Comparison of ENCODE assay signal across 35 cellular contexts in genomic region chr6:29554764-29555163, GRCh38. TPM values are rescaled to one million over a fixed set of nuclear protein-coding genes. Genes with fewer than 3 reads are reported as not detected.
"Had no signal": no experiment of that assay in that cellular context is flagged by ENCODE, and none has a peak within 500 bp of the region (broad histone marks: within the 10 kb centered on the region; RNA-seq: fewer than 3 reads in every experiment).

No MANE protein-coding gene starts in this region.

- ATAC-seq: activated naive CD8-positive, alpha-beta T cell treated with anti-CD3 and anti-CD28 coated beads, Interleukin-2, amount 50 U/mL, for 24 hours; body of pancreas; esophagus mucosa; foreskin keratinocyte; gastrocnemius medialis; heart right ventricle; T-helper 17 cell had no signal

- H3K36me3 Mint-ChIP-seq: activated naive CD8-positive, alpha-beta T cell treated with anti-CD3 and anti-CD28 coated beads for 36 hours had no signal

- H3K36me3 ChIP-seq: adrenal gland, colonic mucosa, gastrocnemius medialis, heart right ventricle had no signal

- H3K27ac ChIP-seq: adrenal gland, body of pancreas, colonic mucosa, foreskin keratinocyte, gastrocnemius medialis, heart right ventricle had no signal

- H3K4me3 ChIP-seq: adrenal gland, body of pancreas, colonic mucosa, gastrocnemius medialis, heart right ventricle had no signal

- H3K9me3 ChIP-seq: adrenal gland, body of pancreas, colonic mucosa, gastrocnemius medialis, heart right ventricle had no signal

- H3K4me1 ChIP-seq: colonic mucosa, foreskin keratinocyte had no signal

- DNase-seq: activated CD4-positive, alpha-beta memory T cell treated with anti-CD3 and anti-CD28 coated beads, Interleukin-2, amount 10 ng/mL, durations not matched to agents 7 days and 5 days; activated CD4-positive, alpha-beta T cell treated with anti-CD3 and anti-CD28 coated beads for 1 hour; activated CD4-positive, alpha-beta T cell treated with anti-CD3 and anti-CD28 coated beads for 4 hours; activated CD4-positive, alpha-beta T cell treated with anti-CD3 and anti-CD28 coated beads, Interleukin-2, amount 10 ng/mL, durations not matched to agents 7 days and 5 days; activated CD4-positive, alpha-beta T cell treated with anti-CD3 and anti-CD28 coated beads, Interleukin-2, amount 50 U/mL, for 4 hours; activated CD4-positive, CD25-positive, alpha-beta regulatory T cell; activated CD8-positive, alpha-beta memory T cell treated with anti-CD3 and anti-CD28 coated beads, Interleukin-2, amount 50 U/mL, for 48 hours; activated effector memory CD4-positive, alpha-beta T cell treated with Interleukin-2 at 50 U/mL for 16 hours; activated naive CD4-positive, alpha-beta T cell treated with anti-CD3 and anti-CD28 coated beads for 36 hours; activated naive CD8-positive, alpha-beta T cell treated with anti-CD3 and anti-CD28 coated beads for 36 hours; activated naive CD8-positive, alpha-beta T cell treated with anti-CD3 and anti-CD28 coated beads, Interleukin-2, amount 50 U/mL, for 24 hours; activated T-cell treated with anti-CD3 and anti-CD28 coated beads for 4 hours; activated T-cell treated with anti-CD3 and anti-CD28 coated beads, Interleukin-2, amount 50 U/mL, for 24 hours; activated T-cell treated with anti-CD3 and anti-CD28 coated beads, Interleukin-2, amount 50 U/mL, for 72 hours; adrenal gland; amygdala; aorta; body of pancreas; caudate nucleus; cerebellar nuclear complex; colonic mucosa; effector CD8-positive, alpha-beta T cell; foreskin keratinocyte; gastrocnemius medialis; heart right ventricle; T-helper 1 cell; T-helper 17 cell; T1000 had no signal

- H3K4me3 Mint-ChIP-seq: activated CD4-positive, alpha-beta memory T cell treated with anti-CD3 and anti-CD28 coated beads, Interleukin-2, amount 10 ng/mL, durations not matched to agents 7 days and 5 days; activated CD4-positive, alpha-beta T cell treated with anti-CD3 and anti-CD28 coated beads, Interleukin-2, amount 10 ng/mL, durations not matched to agents 7 days and 5 days; activated naive CD8-positive, alpha-beta T cell treated with anti-CD3 and anti-CD28 coated beads, Interleukin-2, amount 50 U/mL, for 24 hours had no signal

- FAIRE-seq: endometrium, endothelial cell of umbilical vein had no signal

- H3K9me3 Mint-ChIP-seq: activated CD4-positive, alpha-beta memory T cell treated with anti-CD3 and anti-CD28 coated beads, Interleukin-2, amount 10 ng/mL, durations not matched to agents 7 days and 5 days; activated naive CD4-positive, alpha-beta T cell treated with anti-CD3 and anti-CD28 coated beads for 36 hours; activated naive CD8-positive, alpha-beta T cell treated with anti-CD3 and anti-CD28 coated beads for 36 hours; activated naive CD8-positive, alpha-beta T cell treated with anti-CD3 and anti-CD28 coated beads, Interleukin-2, amount 50 U/mL, for 24 hours; activated T-cell treated with anti-CD3 and anti-CD28 coated beads, Interleukin-2, amount 50 U/mL, for 24 hours; activated T-cell treated with anti-CD3 and anti-CD28 coated beads, Interleukin-2, amount 50 U/mL, for 72 hours; T-helper 2 cell treated with Interferon-gamma antibody and Interleukin-4, amounts not matched to agents 5 μg/mL and 100 μg/mL, for 36 hours had no signal

- H3K27ac Mint-ChIP-seq: activated CD4-positive, alpha-beta memory T cell treated with anti-CD3 and anti-CD28 coated beads, Interleukin-2, amount 10 ng/mL, durations not matched to agents 7 days and 5 days; activated CD4-positive, alpha-beta T cell treated with anti-CD3 and anti-CD28 coated beads, Interleukin-2, amount 10 ng/mL, durations not matched to agents 7 days and 5 days; activated naive CD4-positive, alpha-beta T cell treated with anti-CD3 and anti-CD28 coated beads for 36 hours; activated naive CD4-positive, alpha-beta T cell treated with anti-CD3 and anti-CD28 coated beads, Interleukin-2, amount 50 U/mL, for 24 hours; activated naive CD8-positive, alpha-beta T cell treated with anti-CD3 and anti-CD28 coated beads for 36 hours; activated naive CD8-positive, alpha-beta T cell treated with anti-CD3 and anti-CD28 coated beads, Interleukin-2, amount 50 U/mL, for 24 hours; activated T-cell treated with anti-CD3 and anti-CD28 coated beads, Interleukin-2, amount 50 U/mL, for 24 hours; activated T-cell treated with anti-CD3 and anti-CD28 coated beads, Interleukin-2, amount 50 U/mL, for 72 hours; T-helper 17 cell; T-helper 2 cell treated with Interferon-gamma antibody and Interleukin-4, amounts not matched to agents 5 μg/mL and 100 μg/mL, for 36 hours had no signal

RNA-seq across cellular contexts. Expression of gene UBD, which starts 4.8 kb away (rescaled TPM):
- total RNA-seq: foreskin keratinocyte, T-helper 17 cell had no signal
- polyA plus RNA-seq: foreskin keratinocyte had no signal

RNA-seq across cellular contexts. Expression of gene OR2H2, which starts 30.2 kb away (rescaled TPM):
- total RNA-seq: activated CD4-positive, alpha-beta memory T cell treated with anti-CD3 and anti-CD28 coated beads, Interleukin-2, amount 10 ng/mL, durations not matched to agents 7 days and 5 days; activated CD4-positive, alpha-beta T cell treated with anti-CD3 and anti-CD28 coated beads, Interleukin-2, amount 10 ng/mL, durations not matched to agents 7 days and 5 days; activated naive CD4-positive, alpha-beta T cell treated with anti-CD3 and anti-CD28 coated beads for 36 hours; activated naive CD8-positive, alpha-beta T cell treated with anti-CD3 and anti-CD28 coated beads for 36 hours; activated T-cell treated with anti-CD3 and anti-CD28 coated beads, Interleukin-2, amount 50 U/mL, for 72 hours; adrenal gland; aorta; body of pancreas; colonic mucosa; dermis microvascular lymphatic vessel endothelial cell; endothelial cell of umbilical vein; epithelial cell of proximal tubule; esophagus mucosa; foreskin keratinocyte; gastrocnemius medialis; heart right ventricle; T-helper 17 cell had no signal
- polyA plus RNA-seq: adrenal gland, aorta, endothelial cell of umbilical vein, foreskin keratinocyte, heart right ventricle had no signal
